8 cellular contexts compared by ENCODE assay signal in genomic region chr7:142482899-142483658, GRCh38.
DNase-seq lines count a peak whose midpoint lies in the region; TF ChIP-seq lines count a peak whose summit lies in the region.

No MANE protein-coding gene starts in this region.

- H3K9ac ChIP-seq in fibroblast of lung (ENCODE audit: insufficient read depth, low read length) (no peak overlapping the region), parathyroid adenoma (no peak overlapping the region)

- no peaks in the 10 kb centered on the region for H4K20me1 ChIP-seq in fibroblast of lung (ENCODE audit: control insufficient read depth, extremely low read depth, insufficient read depth, low read length)

- TF ChIP-seq CTCF in HFF-Myc (IDR thresholded peaks at IDR 0.05; ENCODE audit: low read depth, low read length, missing control alignments) = peak; percentile 95
- peak; percentile 97 to 98 for TF ChIP-seq CTCF in fibroblast of lung (conservative IDR thresholded peaks at IDR 0.05 in 1 of 2, IDR thresholded peaks at IDR 0.05 in 1 of 2; ENCODE audit: low read depth in 1 of 2, low read length in 2 of 2)
- peak; percentile 86 for TF ChIP-seq CTCF in parathyroid adenoma (IDR thresholded peaks at IDR 0.05)

- H3K27me3 ChIP-seq in fibroblast of lung (ENCODE audit: control insufficient read depth, insufficient read depth, low read length) (no peaks in the 10 kb centered on the region), parathyroid adenoma (ENCODE audit: control insufficient read depth, insufficient read depth, low read length) (no peaks in the 10 kb centered on the region)

- H2AFZ ChIP-seq in fibroblast of lung (ENCODE audit: low read length) = peak overlapping the region; percentile 19
- H2AFZ ChIP-seq in parathyroid adenoma = no peak overlapping the region

- H3K9me3 ChIP-seq in fibroblast of lung (ENCODE audit: control insufficient read depth, insufficient read depth, low read depth, low read length) (no peaks in the 10 kb centered on the region), parathyroid adenoma (ENCODE audit: control insufficient read depth, low read length) (no peaks in the 10 kb centered on the region)

- H3K36me3 ChIP-seq in fibroblast of lung (ENCODE audit: control insufficient read depth, insufficient read depth, low read length) (no peaks in the 10 kb centered on the region), parathyroid adenoma (ENCODE audit: control insufficient read depth, insufficient read depth, low read length) (no peaks in the 10 kb centered on the region)

- H3K4me2 ChIP-seq in fibroblast of lung (ENCODE audit: extremely low read depth, insufficient read depth, low read length) = no peak overlapping the region
- H3K4me2 ChIP-seq in parathyroid adenoma (ENCODE audit: low read length) = no peak overlapping the region

- H3K4me3 ChIP-seq in HFF-Myc (replicated peaks; ENCODE audit: low read depth, low read length) (no peak overlapping the region), fibroblast of lung (replicated peaks in 1 of 4; ENCODE audit: control extremely low read depth in 1 of 4, insufficient read depth in 1 of 4, low read depth in 3 of 4, low read length in 4 of 4) (no peak overlapping the region), parathyroid adenoma (ENCODE audit: low read depth, low read length) (no peak overlapping the region)

- peak; percentile 30 for DNase-seq in NOMO-1 treated with DMSO at 0.1 percent for 48 hours (lab: John Stamatoyannopoulos, UW; ENCODE audit: unreplicated experiment)
- no peak for DNase-seq in NOMO-1 treated with dmso at 0.1 percent for 144 hours (lab: John Stamatoyannopoulos, UW; ENCODE audit: unreplicated experiment)
- peak; percentile 26 for DNase-seq in HFF-Myc (ENCODE audit: extremely low read depth, low read depth)
- DNase-seq in NCI-H774 (lab: John Stamatoyannopoulos, UW) = peak; percentile 0
- peak; percentile 45 for DNase-seq in activated T-cell treated with anti-CD3 and anti-CD28 coated beads for 48 hours (ENCODE audit: low read depth)
- peak; percentile 41 to 65 for DNase-seq in fibroblast of lung (ENCODE audit: low read depth in 2 of 2)
- no peak for DNase-seq in occipital lobe (lab: John Stamatoyannopoulos, UW)

- H3K79me2 ChIP-seq in fibroblast of lung (ENCODE audit: control insufficient read depth, insufficient read depth, low read length) (no peaks in the 10 kb centered on the region), parathyroid adenoma (no peaks in the 10 kb centered on the region)

- H3K27ac ChIP-seq in fibroblast of lung (ENCODE audit: insufficient read depth, low read length) (no peak overlapping the region), parathyroid adenoma (no peak overlapping the region)

- H3K4me1 ChIP-seq in fibroblast of lung (ENCODE audit: control insufficient read depth, extremely low read depth, insufficient read depth, low read length) = peaks cover 2% of the 10 kb centered on the region
- H3K4me1 ChIP-seq in parathyroid adenoma = peaks cover 47% of the 10 kb centered on the region

Comparison
In these comparisons a context has a peak if more than half of its experiments do, and no peak if none do; other contexts are left out.
1. DNase-seq: peak in NOMO-1 treated with DMSO at 0.1 percent for 48 hours (single experiment), HFF-Myc (single experiment), NCI-H774 (single experiment), activated T-cell treated with anti-CD3 and anti-CD28 coated beads for 48 hours (single experiment) and fibroblast of lung (2 of 2); none in NOMO-1 treated with dmso at 0.1 percent for 144 hours (single experiment) and occipital lobe (single experiment).
2. Peak in every context shown above with its lines, with median percentiles within 50 percentile points of each other: CTCF ChIP-seq.